In the genomic region with DNA sequence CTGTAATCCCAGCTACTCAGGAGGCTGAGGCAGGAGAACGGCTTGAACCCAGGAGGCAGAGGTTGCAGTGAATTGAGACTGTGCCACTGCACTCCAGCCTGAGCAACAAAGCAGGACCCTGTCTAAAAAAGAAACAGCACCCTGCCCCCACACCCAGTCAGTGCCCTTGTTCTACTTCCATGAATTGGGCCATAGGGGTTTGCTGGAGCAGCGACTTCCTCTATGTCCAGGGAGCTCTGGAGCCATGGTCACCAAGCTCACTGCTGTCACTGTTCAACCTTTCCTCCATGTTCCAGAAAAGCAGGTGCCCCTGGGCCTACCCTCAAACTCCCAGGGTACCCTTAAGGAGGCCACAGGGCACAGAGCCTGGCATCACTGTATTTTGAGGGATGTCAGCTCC, we compare ENCODE assay signal across 23 cellular contexts.
DNase-seq lines count a peak whose midpoint lies in the region; ATAC-seq lines count a peak whose summit lies in the region.
"Had no signal": no experiment of that assay in that cellular context is flagged by ENCODE, and none has a peak within 500 bp of the region (broad histone marks: within the 10 kb centered on the region; RNA-seq: fewer than 3 reads in every experiment).

No MANE protein-coding gene starts in this region.

- peak overlapping the region in 5 of 6 donors; percentile 13 to 64 (median 29) for H3K27ac Mint-ChIP-seq in immature natural killer cell
- H3K27ac Mint-ChIP-seq in stimulated activated effector memory CD8-positive, alpha-beta T cell treated with anti-CD3 and anti-CD28 coated beads, Interleukin-12 subunit alpha, Interleukin-12 subunit beta, amount 100 ng/mL, for 72 hours, result peak overlapping the region; percentile 78

- ATAC-seq in stimulated activated effector memory CD8-positive, alpha-beta T cell treated with anti-CD3 and anti-CD28 coated beads, Interleukin-12 subunit alpha, Interleukin-12 subunit beta, amount 100 ng/mL, for 72 hours, result no peak
- ATAC-seq in HG03196 (IDR thresholded peaks at IDR 0.05; ENCODE audit: unreplicated experiment), result no peak

- H3K27me3 Mint-ChIP-seq in immature natural killer cell (ENCODE audit: low read depth in 3 of 3), result peaks cover 0 to 12% (median 1%) of the 10 kb centered on the region in 3 donors
- H3K27me3 Mint-ChIP-seq: CD8-positive, alpha-beta memory T cell had no signal

- peaks cover 4 to 17% (median 13%) of the 10 kb centered on the region in 6 donors for H3K9me3 Mint-ChIP-seq in immature natural killer cell
- H3K9me3 Mint-ChIP-seq in stimulated activated effector memory CD8-positive, alpha-beta T cell treated with anti-CD3 and anti-CD28 coated beads, Interleukin-12 subunit alpha, Interleukin-12 subunit beta, amount 100 ng/mL, for 72 hours, result peaks cover 7% of the 10 kb centered on the region

- DNase-seq in AG08396 (ENCODE audit: low spot score) (peak; percentile 1), CD1c-positive myeloid dendritic cell (ENCODE audit: extremely low spot score) (peak; percentile 23), immature natural killer cell (no peak), ureter (ENCODE audit: low spot score) (no peak)
- DNase-seq in stimulated activated effector memory CD8-positive, alpha-beta T cell treated with anti-CD3 and anti-CD28 coated beads, Interleukin-12 subunit alpha, Interleukin-12 subunit beta, amount 100 ng/mL, for 72 hours (ENCODE audit: low spot score in 2 of 2), result no peak
- no peak for DNase-seq in activated CD4-positive, CD25-positive, alpha-beta regulatory T cell (lab: John Stamatoyannopoulos, UW)
- DNase-seq: C1 segment of cervical spinal cord; CD8-positive, alpha-beta memory T cell; DMS 273 treated with DMSO at 0.1 percent for 48 hours; DMS79; EL; GDM1; NCI-H1092 treated with DMSO at 0.1 percent for 48 hours; NCI-H1436; NCI-H187; NCI-H2081 treated with DMSO at 0.1 percent for 48 hours; NCI-H2171; NCI-H226; NCI-H510A; NCI-H69; Right ventricle myocardium superior; RPMI8226 had no signal

- no peak overlapping the region for H3K4me3 Mint-ChIP-seq in immature natural killer cell
- H3K4me3 Mint-ChIP-seq in stimulated activated effector memory CD8-positive, alpha-beta T cell treated with anti-CD3 and anti-CD28 coated beads, Interleukin-12 subunit alpha, Interleukin-12 subunit beta, amount 100 ng/mL, for 72 hours, result no peak overlapping the region
- H3K4me3 Mint-ChIP-seq: CD8-positive, alpha-beta memory T cell had no signal

- peaks cover 28 to 40% (median 35%) of the 10 kb centered on the region in 3 donors for H3K36me3 Mint-ChIP-seq in immature natural killer cell
- peaks cover 53% of the 10 kb centered on the region for H3K36me3 Mint-ChIP-seq in stimulated activated effector memory CD8-positive, alpha-beta T cell treated with anti-CD3 and anti-CD28 coated beads, Interleukin-12 subunit alpha, Interleukin-12 subunit beta, amount 100 ng/mL, for 72 hours

- peaks cover 41 to 74% of the 10 kb centered on the region in 2 donors for H3K4me1 Mint-ChIP-seq in immature natural killer cell
- H3K4me1 Mint-ChIP-seq in stimulated activated effector memory CD8-positive, alpha-beta T cell treated with anti-CD3 and anti-CD28 coated beads, Interleukin-12 subunit alpha, Interleukin-12 subunit beta, amount 100 ng/mL, for 72 hours, result peaks cover 38% of the 10 kb centered on the region

Comparison
In these comparisons a context has a peak if more than half of its experiments do, and no peak if none do; other contexts are left out.
1. DNase-seq: peak in AG08396 (single experiment) and CD1c-positive myeloid dendritic cell (single experiment); none in immature natural killer cell (0 of 3), stimulated activated effector memory CD8-positive, alpha-beta T cell treated with anti-CD3 and anti-CD28 coated beads, Interleukin-12 subunit alpha, Interleukin-12 subunit beta, amount 100 ng/mL, for 72 hours (0 of 2), activated CD4-positive, CD25-positive, alpha-beta regulatory T cell (0 of 4) and ureter (single experiment).